Comparison of ENCODE assay signal across 9 cellular contexts in genomic region chr5:132259061-132259851, GRCh38. TPM values are rescaled to one million over a fixed set of nuclear protein-coding genes. Genes with fewer than 3 reads are reported as not detected.
DNase-seq lines count a peak whose midpoint lies in the region; ATAC-seq and TF ChIP-seq lines count a peak whose summit lies in the region.
"Had no signal": no experiment of that assay in that cellular context is flagged by ENCODE, and none has a peak within 500 bp of the region (broad histone marks: within the 10 kb centered on the region; RNA-seq: fewer than 3 reads in every experiment).

No MANE protein-coding gene starts in this region.

- no peak overlapping the region for H3K4me2 ChIP-seq in Karpas-422 (ENCODE audit: low read depth, low read length, poor library complexity, severe bottlenecking)

- peaks cover 39% of the 10 kb centered on the region for H3K27me3 Mint-ChIP-seq in stimulated activated memory B cell treated with anti-CD40 and anti-IgM and Interleukin-4, amounts not matched to agents 10 μg/mL and 1 μg/mL and 100 μg/mL, for 72 hours

- no peak for TF ChIP-seq CTCF in epithelial cell of esophagus (IDR thresholded peaks at IDR 0.05; ENCODE audit: insufficient read depth, low read depth, low read length, missing control alignments)

- peaks cover 13 to 31% of the 10 kb centered on the region in 2 donors for H3K4me1 ChIP-seq in muscle layer of duodenum (ENCODE audit: control insufficient read depth in 1 of 2, insufficient read depth in 2 of 2, low read length in 2 of 2)
- H3K4me1 ChIP-seq in Karpas-422 (ENCODE audit: low read length) = no peaks in the 10 kb centered on the region

- no peak overlapping the region for H3K9ac ChIP-seq in Karpas-422 (ENCODE audit: low read length)

- H3K27me3 ChIP-seq in muscle layer of duodenum (ENCODE audit: low read depth, low read length) (peaks cover 4% of the 10 kb centered on the region), Karpas-422 (ENCODE audit: low read length) (no peaks in the 10 kb centered on the region)

- H3K27ac Mint-ChIP-seq in stimulated activated memory B cell treated with anti-CD40 and anti-IgM and Interleukin-4, amounts not matched to agents 10 μg/mL and 1 μg/mL and 100 μg/mL, for 72 hours = no peak overlapping the region

- DNase-seq in AG08395 (ENCODE audit: low spot score) (peak; percentile 88), NCI-H82 treated with DMSO at 0.1 percent for 48 hours (lab: John Stamatoyannopoulos, UW; ENCODE audit: unreplicated experiment) (peak; percentile 13), epithelial cell of esophagus (ENCODE audit: low read depth) (peak; percentile 80), NCI-H510A (lab: John Stamatoyannopoulos, UW) (no peak), NCI-H774 (lab: John Stamatoyannopoulos, UW) (no peak), Karpas-422 (no peak)
- DNase-seq: DND-41 had no signal

- peak overlapping the region; percentile 99 for H3K27ac ChIP-seq in muscle layer of duodenum (ENCODE audit: low read length)
- no peak overlapping the region for H3K27ac ChIP-seq in Karpas-422 (ENCODE audit: low read length)

- no peaks in the 10 kb centered on the region for H3K79me2 ChIP-seq in Karpas-422 (ENCODE audit: low read length)

- H3K9me3 ChIP-seq in muscle layer of duodenum (ENCODE audit: control insufficient read depth in 1 of 2, low read length in 2 of 2) (no peaks in the 10 kb centered on the region), Karpas-422 (ENCODE audit: low read length) (no peaks in the 10 kb centered on the region)

- no peak overlapping the region for H2AFZ ChIP-seq in Karpas-422 (ENCODE audit: low read length)

- H3K36me3 ChIP-seq in muscle layer of duodenum (ENCODE audit: control insufficient read depth in 1 of 2, insufficient read depth in 2 of 2, low read length in 2 of 2) (peaks cover 0 to 11% of the 10 kb centered on the region in 2 donors), Karpas-422 (ENCODE audit: insufficient read depth, low read length) (no peaks in the 10 kb centered on the region)

- H3K9me2 ChIP-seq in Karpas-422 (replicated peaks; ENCODE audit: insufficient read depth, low read length) = no peaks in the 10 kb centered on the region

- H3K36me3 Mint-ChIP-seq in stimulated activated memory B cell treated with anti-CD40 and anti-IgM and Interleukin-4, amounts not matched to agents 10 μg/mL and 1 μg/mL and 100 μg/mL, for 72 hours = no peaks in the 10 kb centered on the region

- H3K4me1 Mint-ChIP-seq in stimulated activated memory B cell treated with anti-CD40 and anti-IgM and Interleukin-4, amounts not matched to agents 10 μg/mL and 1 μg/mL and 100 μg/mL, for 72 hours = peaks cover 10% of the 10 kb centered on the region

- ATAC-seq in stimulated activated memory B cell treated with anti-CD40 and anti-IgM and Interleukin-4, amounts not matched to agents 10 μg/mL and 1 μg/mL and 100 μg/mL, for 72 hours = no peak

- no peak overlapping the region for H3K4me3 Mint-ChIP-seq in stimulated activated memory B cell treated with anti-CD40 and anti-IgM and Interleukin-4, amounts not matched to agents 10 μg/mL and 1 μg/mL and 100 μg/mL, for 72 hours

- no peaks in the 10 kb centered on the region for H3K9me3 Mint-ChIP-seq in stimulated activated memory B cell treated with anti-CD40 and anti-IgM and Interleukin-4, amounts not matched to agents 10 μg/mL and 1 μg/mL and 100 μg/mL, for 72 hours

- H3K4me3 ChIP-seq in epithelial cell of esophagus (ENCODE audit: low read length) (peak overlapping the region; percentile 73), muscle layer of duodenum (ENCODE audit: low read depth in 1 of 2, low read length in 2 of 2) (peak overlapping the region; percentile 64 to 83), Karpas-422 (ENCODE audit: low read length) (no peak overlapping the region)

- H4K20me1 ChIP-seq in Karpas-422 (ENCODE audit: insufficient read depth, low read depth, low read length) = no peaks in the 10 kb centered on the region

RNA-seq across cellular contexts. Expression of gene PDLIM4, which starts 1.8 kb away (rescaled TPM):
- not detected in 2 replicates for total RNA-seq in Karpas-422 (2014; rRNA removed; shearing (Covaris generic); ENCODE audit: low replicate concordance)

RNA-seq across cellular contexts. Expression of gene P4HA2, which starts 31.6 kb away (rescaled TPM):
- total RNA-seq in Karpas-422 (2014; rRNA removed; shearing (Covaris generic); ENCODE audit: low replicate concordance) = 0.18 TPM in 1 of 2 replicates, not detected in the other

RNA-seq across cellular contexts. Expression of gene SLC22A4, which starts 34.9 kb away (rescaled TPM):
- 0.52 TPM in 1 of 2 replicates, not detected in the other for total RNA-seq in Karpas-422 (2014; rRNA removed; shearing (Covaris generic); ENCODE audit: low replicate concordance)

Comparison
In these comparisons a context has a peak if more than half of its experiments do, and no peak if none do; other contexts are left out.
1. DNase-seq: peak in AG08395 (single experiment), NCI-H82 treated with DMSO at 0.1 percent for 48 hours (single experiment) and epithelial cell of esophagus (single experiment); none in NCI-H510A (single experiment), NCI-H774 (single experiment) and Karpas-422 (single experiment).